1 cellular context compared by ENCODE assay signal in genomic region chr5:102749416-102750021, GRCh38.
TF ChIP-seq lines count a peak whose summit lies in the region.

No MANE protein-coding gene starts in this region.

TF ChIP-seq in HEK293, 187 proteins besides CTCF, POLR2A, EP300 and RAD21 (continued from another document):
- TF ChIP-seq PATZ1 (tag by site-specific recombination; IDR thresholded peaks at IDR 0.05) (no peak), PRDM6 (tag by site-specific recombination; IDR thresholded peaks at IDR 0.05) (peak; percentile 48; the same call in 1 of the 2 replicates), GLIS1 (tag by site-specific recombination; IDR thresholded peaks at IDR 0.05) (peak; percentile 78), SCRT2 (tag by site-specific recombination; IDR thresholded peaks at IDR 0.05) (peak; percentile 49; the same call in 1 of the 2 replicates)
